18 cellular contexts compared by ENCODE assay signal in the genomic region with DNA sequence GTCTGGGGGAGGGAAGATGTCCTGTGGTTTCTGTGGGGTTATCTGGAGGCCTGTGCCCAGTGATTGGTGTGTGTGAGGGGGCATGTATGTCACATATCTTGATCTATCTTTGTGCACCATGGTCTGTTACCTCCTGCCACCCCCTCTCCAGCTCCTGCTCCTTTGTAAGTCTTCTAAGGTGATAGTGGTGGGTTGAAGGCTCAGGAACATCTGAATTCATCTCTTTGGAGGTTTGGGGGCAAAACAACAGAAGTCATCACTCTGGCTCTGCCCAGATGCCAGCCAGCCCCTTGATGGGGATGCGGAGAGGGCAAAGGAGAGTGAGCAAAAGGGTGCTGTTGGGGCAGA. TPM values are rescaled to one million over a fixed set of nuclear protein-coding genes. Genes with fewer than 3 reads are reported as not detected.
DNase-seq lines count a peak whose midpoint lies in the region; ATAC-seq and TF ChIP-seq lines count a peak whose summit lies in the region.
"Had no signal": no experiment of that assay in that cellular context is flagged by ENCODE, and none has a peak within 500 bp of the region (broad histone marks: within the 10 kb centered on the region; RNA-seq: fewer than 3 reads in every experiment).

No MANE protein-coding gene starts in this region.

- H3K79me2 ChIP-seq in osteoblast (ENCODE audit: insufficient read depth, low read length) = no peaks in the 10 kb centered on the region

- H3K4me3 Mint-ChIP-seq in activated naive CD8-positive, alpha-beta T cell treated with anti-CD3 and anti-CD28 coated beads, Interleukin-2, amount 10 ng/mL, durations not matched to agents 7 days and 5 days = no peak overlapping the region
- H3K4me3 Mint-ChIP-seq in activated naive CD8-positive, alpha-beta T cell treated with anti-CD3 and anti-CD28 coated beads, Interleukin-2, amount 50 U/mL, for 24 hours = no peak overlapping the region
- H3K4me3 Mint-ChIP-seq in type B pancreatic cell = peak overlapping the region; percentile 72
- H3K4me3 Mint-ChIP-seq: CD4-positive, CD25-positive, alpha-beta regulatory T cell; GM23338; HFFc6 had no signal

- TF ChIP-seq CTCF in osteoblast (IDR thresholded peaks at IDR 0.05; ENCODE audit: extremely low read depth, low read depth, low read length) (no peak), type B pancreatic cell (conservative IDR thresholded peaks at IDR 0.05) (no peak)

- H3K36me3 ChIP-seq in SK-N-MC (ENCODE audit: insufficient read depth, low read length) (no peaks in the 10 kb centered on the region), osteoblast (ENCODE audit: insufficient read depth, low read length) (no peaks in the 10 kb centered on the region)
- H3K36me3 ChIP-seq: BLaER1 treated with 17β-estradiol and CSF1 and Interleukin-3, amounts not matched to agents 10 nM and 100 nM had no signal

- no peaks in the 10 kb centered on the region for H3K9me3 Mint-ChIP-seq in activated naive CD8-positive, alpha-beta T cell treated with anti-CD3 and anti-CD28 coated beads, Interleukin-2, amount 10 ng/mL, durations not matched to agents 7 days and 5 days
- no peaks in the 10 kb centered on the region for H3K9me3 Mint-ChIP-seq in activated naive CD8-positive, alpha-beta T cell treated with anti-CD3 and anti-CD28 coated beads, Interleukin-2, amount 50 U/mL, for 24 hours
- H3K9me3 Mint-ChIP-seq in type B pancreatic cell = no peaks in the 10 kb centered on the region
- H3K9me3 Mint-ChIP-seq: GM23338, HFFc6 had no signal

- peaks cover 80% of the 10 kb centered on the region for H3K27me3 ChIP-seq in osteoblast (ENCODE audit: insufficient read depth, low read length)

- H3K4me3 ChIP-seq in SK-N-MC = peak overlapping the region; percentile 45
- H3K4me3 ChIP-seq in osteoblast (ENCODE audit: insufficient read depth, low read length) = no peak overlapping the region
- H3K4me3 ChIP-seq: BLaER1 treated with 17β-estradiol and CSF1 and Interleukin-3, amounts not matched to agents 10 nM and 100 nM; GM23338 had no signal

- ATAC-seq in activated naive CD8-positive, alpha-beta T cell treated with anti-CD3 and anti-CD28 coated beads, Interleukin-2, amount 10 ng/mL, durations not matched to agents 7 days and 5 days (ENCODE audit: low read depth) = no peak
- no peak for ATAC-seq in activated naive CD8-positive, alpha-beta T cell treated with anti-CD3 and anti-CD28 coated beads, Interleukin-2, amount 50 U/mL, for 24 hours
- no peak for ATAC-seq in HG02973 (IDR thresholded peaks at IDR 0.05; ENCODE audit: unreplicated experiment)
- no peak for ATAC-seq in GM18502 (IDR thresholded peaks at IDR 0.05; ENCODE audit: poor library complexity, unreplicated experiment)
- no peak for ATAC-seq in stimulated activated naive CD8-positive, alpha-beta T cell treated with anti-CD3 and anti-CD28 coated beads, Interleukin-15, Interleukin-2, amounts not matched to agents 100 U/mL and 50 U/mL, for 24 hours
- ATAC-seq: GM23338 had no signal

- POLR2A ChIA-PET in activated naive CD8-positive, alpha-beta T cell treated with anti-CD3 and anti-CD28 coated beads, Interleukin-2, amount 10 ng/mL, durations not matched to agents 7 days and 5 days (lab: Charles Lee) = no interaction called here

- H3K27ac ChIP-seq in SK-N-MC (0 out of 2 replicates have a peak overlapping the region, but pooled peaks have one; percentile 29), osteoblast (ENCODE audit: low read depth, low read length) (no peak overlapping the region)
- H3K27ac ChIP-seq: 22Rv1; BLaER1 treated with 17β-estradiol and CSF1 and Interleukin-3, amounts not matched to agents 10 nM and 100 nM; HL-60 had no signal

- no peak overlapping the region for H3K4me2 ChIP-seq in osteoblast (ENCODE audit: insufficient read depth, low read length)
- H3K4me2 ChIP-seq: BLaER1 treated with 17β-estradiol and CSF1 and Interleukin-3, amounts not matched to agents 10 nM and 100 nM had no signal

- peak; percentile 25 for DNase-seq in activated naive CD8-positive, alpha-beta T cell treated with anti-CD3 and anti-CD28 coated beads, Interleukin-2, amount 10 ng/mL, durations not matched to agents 7 days and 5 days
- DNase-seq in activated naive CD8-positive, alpha-beta T cell treated with anti-CD3 and anti-CD28 coated beads, Interleukin-2, amount 50 U/mL, for 24 hours = no peak
- DNase-seq in SK-N-MC (ENCODE audit: low read depth, low spot score) = no peak
- peak; percentile 37 for DNase-seq in osteoblast (ENCODE audit: insufficient read length, low spot score, missing footprints)
- DNase-seq in type B pancreatic cell (ENCODE audit: extremely low spot score, unreplicated experiment) = no peak
- no peak for DNase-seq in stimulated activated naive CD8-positive, alpha-beta T cell treated with anti-CD3 and anti-CD28 coated beads, Interleukin-15, Interleukin-2, amounts not matched to agents 100 U/mL and 50 U/mL, for 24 hours
- DNase-seq: AML-193; Calu3; CD4-positive, CD25-positive, alpha-beta regulatory T cell; HCEC 1CT; HFFc6 had no signal

- H3K9ac ChIP-seq in SK-N-MC (ENCODE audit: insufficient read length) = no peak overlapping the region
- H3K9ac ChIP-seq: BLaER1 treated with 17β-estradiol and CSF1 and Interleukin-3, amounts not matched to agents 10 nM and 100 nM had no signal

- H3K36me3 Mint-ChIP-seq in activated naive CD8-positive, alpha-beta T cell treated with anti-CD3 and anti-CD28 coated beads, Interleukin-2, amount 10 ng/mL, durations not matched to agents 7 days and 5 days = no peaks in the 10 kb centered on the region
- H3K36me3 Mint-ChIP-seq in activated naive CD8-positive, alpha-beta T cell treated with anti-CD3 and anti-CD28 coated beads, Interleukin-2, amount 50 U/mL, for 24 hours (ENCODE audit: low read depth) = no peaks in the 10 kb centered on the region
- H3K36me3 Mint-ChIP-seq in type B pancreatic cell = no peaks in the 10 kb centered on the region
- H3K36me3 Mint-ChIP-seq: CD4-positive, CD25-positive, alpha-beta regulatory T cell had no signal

- H2AFZ ChIP-seq in osteoblast (ENCODE audit: low read length) = no peak overlapping the region
- H2AFZ ChIP-seq: GM23338 had no signal

- H3K27ac Mint-ChIP-seq in activated naive CD8-positive, alpha-beta T cell treated with anti-CD3 and anti-CD28 coated beads, Interleukin-2, amount 10 ng/mL, durations not matched to agents 7 days and 5 days = no peak overlapping the region
- H3K27ac Mint-ChIP-seq in activated naive CD8-positive, alpha-beta T cell treated with anti-CD3 and anti-CD28 coated beads, Interleukin-2, amount 50 U/mL, for 24 hours = no peak overlapping the region
- H3K27ac Mint-ChIP-seq in type B pancreatic cell = peak overlapping the region; percentile 84
- H3K27ac Mint-ChIP-seq: CD4-positive, CD25-positive, alpha-beta regulatory T cell; GM23338; HFFc6 had no signal

- H3K27me3 Mint-ChIP-seq in activated naive CD8-positive, alpha-beta T cell treated with anti-CD3 and anti-CD28 coated beads, Interleukin-2, amount 10 ng/mL, durations not matched to agents 7 days and 5 days = peaks cover 85% of the 10 kb centered on the region
- peaks cover 82% of the 10 kb centered on the region for H3K27me3 Mint-ChIP-seq in activated naive CD8-positive, alpha-beta T cell treated with anti-CD3 and anti-CD28 coated beads, Interleukin-2, amount 50 U/mL, for 24 hours
- H3K27me3 Mint-ChIP-seq in type B pancreatic cell = peaks cover 83% of the 10 kb centered on the region

- peaks cover 8% of the 10 kb centered on the region for H3K4me1 ChIP-seq in osteoblast (ENCODE audit: insufficient read depth, low read length)

- H3K4me1 Mint-ChIP-seq in activated naive CD8-positive, alpha-beta T cell treated with anti-CD3 and anti-CD28 coated beads, Interleukin-2, amount 10 ng/mL, durations not matched to agents 7 days and 5 days = peaks cover 12% of the 10 kb centered on the region
- H3K4me1 Mint-ChIP-seq in activated naive CD8-positive, alpha-beta T cell treated with anti-CD3 and anti-CD28 coated beads, Interleukin-2, amount 50 U/mL, for 24 hours = peaks cover 15% of the 10 kb centered on the region
- peaks cover 44% of the 10 kb centered on the region for H3K4me1 Mint-ChIP-seq in type B pancreatic cell (ENCODE audit: unreplicated experiment)

- no peaks in the 10 kb centered on the region for H4K20me1 ChIP-seq in osteoblast (ENCODE audit: insufficient read depth, low read length)

- no peaks in the 10 kb centered on the region for H3K9me3 ChIP-seq in SK-N-MC (ENCODE audit: low read depth, low read length)
- H3K9me3 ChIP-seq in osteoblast (ENCODE audit: low read depth, low read length) = no peaks in the 10 kb centered on the region

RNA-seq across cellular contexts. Expression of gene WNT6, which starts 2.7 kb away (rescaled TPM):
- not detected for total RNA-seq in activated naive CD8-positive, alpha-beta T cell treated with anti-CD3 and anti-CD28 coated beads, Interleukin-2, amount 10 ng/mL, durations not matched to agents 7 days and 5 days
- total RNA-seq in osteoblast (not detected in 2 replicates), type B pancreatic cell (ENCODE audit: low replicate concordance) (24.7 and 123 TPM in 2 replicates)
- total RNA-seq: Calu3; CD4-positive, CD25-positive, alpha-beta regulatory T cell; GM23338; HFFc6 had no signal

RNA-seq across cellular contexts. Expression of gene WNT10A, which starts 23.8 kb away (rescaled TPM):
- 1 to 10 TPM; 1.9 to 2.5 TPM for total RNA-seq in activated naive CD8-positive, alpha-beta T cell treated with anti-CD3 and anti-CD28 coated beads, Interleukin-2, amount 10 ng/mL, durations not matched to agents 7 days and 5 days
- total RNA-seq in osteoblast (not detected in 2 replicates), type B pancreatic cell (ENCODE audit: low replicate concordance) (5.5 and 31.8 TPM in 2 replicates)
- total RNA-seq: GM23338, HFFc6 had no signal

RNA-seq across cellular contexts. Expression of gene PRKAG3, which starts 25.3 kb away (rescaled TPM):
- total RNA-seq in activated naive CD8-positive, alpha-beta T cell treated with anti-CD3 and anti-CD28 coated beads, Interleukin-2, amount 10 ng/mL, durations not matched to agents 7 days and 5 days = not detected
- under 0.01 and 0.29 TPM in 2 replicates for total RNA-seq in osteoblast
- not detected in 2 replicates for total RNA-seq in type B pancreatic cell (ENCODE audit: low replicate concordance)
- total RNA-seq: Calu3; CD4-positive, CD25-positive, alpha-beta regulatory T cell; Daoy; GM23338; HFFc6 had no signal

Comparison
In these comparisons a context has a peak if more than half of its experiments do, and no peak if none do; other contexts are left out.
1. DNase-seq: peak in activated naive CD8-positive, alpha-beta T cell treated with anti-CD3 and anti-CD28 coated beads, Interleukin-2, amount 10 ng/mL, durations not matched to agents 7 days and 5 days (single experiment) and osteoblast (single experiment); none in activated naive CD8-positive, alpha-beta T cell treated with anti-CD3 and anti-CD28 coated beads, Interleukin-2, amount 50 U/mL, for 24 hours (single experiment), SK-N-MC (single experiment), type B pancreatic cell (single experiment) and stimulated activated naive CD8-positive, alpha-beta T cell treated with anti-CD3 and anti-CD28 coated beads, Interleukin-15, Interleukin-2, amounts not matched to agents 100 U/mL and 50 U/mL, for 24 hours (single experiment).
2. RNA of gene WNT6, which starts 2.7 kb away (total RNA-seq): 24.7 to 123 TPM in type B pancreatic cell; not detected in activated naive CD8-positive, alpha-beta T cell treated with anti-CD3 and anti-CD28 coated beads, Interleukin-2, amount 10 ng/mL, durations not matched to agents 7 days and 5 days and not detected in osteoblast; every median in the first group is over 10 times any median in the second.